ENCODE assay signal across 1 cellular context in the genomic region with DNA sequence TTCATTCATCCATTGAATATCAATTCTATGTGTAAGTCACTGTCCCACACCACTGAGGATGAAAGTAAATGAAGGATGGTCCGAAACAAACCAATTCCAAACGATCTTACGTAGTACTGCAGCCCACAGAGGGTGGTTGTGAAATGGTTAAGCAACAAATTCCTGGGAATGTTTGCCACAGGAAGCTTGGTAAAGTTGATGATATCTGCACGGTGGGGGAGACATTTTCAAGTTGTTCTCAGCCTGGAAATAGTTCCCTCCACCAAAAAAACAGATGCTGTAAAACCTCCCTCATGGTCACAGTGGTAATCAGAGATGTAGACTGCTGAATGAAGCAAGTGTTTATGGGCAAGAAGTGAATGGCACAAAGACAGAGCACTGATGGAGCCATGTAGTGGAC.
TF ChIP-seq lines count a peak whose summit lies in the region.

No MANE protein-coding gene starts in this region.

TF ChIP-seq in HepG2, 621 proteins besides CTCF, POLR2A, EP300 and RAD21:
- peak; percentile 41; the same call in 1 of the 2 replicates for TF ChIP-seq CEBPB (IDR thresholded peaks at IDR 0.05; ENCODE audit: borderline replicate concordance, low read depth, low read length)
- TF ChIP-seq ZFP36 (IDR thresholded peaks at IDR 0.05; ENCODE audit: borderline replicate concordance, low read depth, low read length, partially characterized antibody), result no peak
